Comparison of ENCODE assay signal across 8 cellular contexts in the genomic region with DNA sequence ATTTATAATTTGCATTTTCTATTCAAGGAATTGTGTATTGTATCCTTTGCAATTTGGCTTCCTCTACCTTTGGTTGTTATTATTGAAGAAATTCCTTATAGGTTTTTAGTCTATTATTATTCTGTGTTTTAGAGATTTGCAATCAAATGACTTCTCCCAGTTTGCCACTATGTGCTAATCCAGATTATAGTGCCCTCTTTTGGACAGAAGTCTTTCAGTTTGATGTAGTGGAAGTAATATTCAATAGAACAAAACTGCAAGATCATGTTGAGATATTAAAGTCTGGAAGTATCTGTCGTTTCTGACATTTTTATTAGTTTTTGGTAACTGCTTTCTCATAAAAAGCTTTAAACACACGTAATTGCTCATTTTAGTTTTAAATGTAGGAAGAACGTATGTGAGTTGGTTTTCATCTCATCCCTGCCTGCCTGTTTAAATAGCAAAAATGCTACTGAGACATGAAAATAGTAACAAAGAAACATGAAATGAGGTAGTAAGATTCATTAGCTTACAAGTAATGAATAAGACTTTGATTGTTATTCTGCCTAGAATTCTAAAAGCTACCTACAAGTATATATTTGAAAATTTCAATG.
DNase-seq lines count a peak whose midpoint lies in the region; ATAC-seq and TF ChIP-seq lines count a peak whose summit lies in the region.

No MANE protein-coding gene starts in this region.

- TF ChIP-seq CTCF in endodermal cell (conservative IDR thresholded peaks at IDR 0.05) (peak; percentile 19), smooth muscle cell (IDR thresholded peaks at IDR 0.05; ENCODE audit: borderline replicate concordance, insufficient read depth, poor library complexity, severe bottlenecking) (peak; percentile 37)

- no peaks in the 10 kb centered on the region for H3K4me1 Mint-ChIP-seq in endodermal cell

- H3K4me3 ChIP-seq in endodermal cell (ENCODE audit: low read length), result no peak overlapping the region
- no peak overlapping the region for H3K4me3 ChIP-seq in smooth muscle cell

- no peaks in the 10 kb centered on the region for H3F3A ChIP-seq in smooth muscle cell (ENCODE audit: low read depth)

- H3K27ac Mint-ChIP-seq in endodermal cell, result no peak overlapping the region

- H3K27me3 Mint-ChIP-seq in endodermal cell (ENCODE audit: insufficient read depth), result no peaks in the 10 kb centered on the region

- no peaks in the 10 kb centered on the region for H3K4me1 ChIP-seq in endodermal cell (ENCODE audit: control insufficient read depth, insufficient read depth, low read length)
- H3K4me1 ChIP-seq in smooth muscle cell (ENCODE audit: low read depth), result no peaks in the 10 kb centered on the region

- no peaks in the 10 kb centered on the region for H3K36me3 Mint-ChIP-seq in endodermal cell (ENCODE audit: low read depth)

- H3K9me3 ChIP-seq in endodermal cell (ENCODE audit: control insufficient read depth, low read length) (no peaks in the 10 kb centered on the region), smooth muscle cell (replicated peaks; ENCODE audit: low read depth) (no peaks in the 10 kb centered on the region)

- H4K20me1 ChIP-seq in smooth muscle cell (ENCODE audit: low read depth), result no peaks in the 10 kb centered on the region

- ATAC-seq in HG03432 (IDR thresholded peaks at IDR 0.05; ENCODE audit: unreplicated experiment) (no peak), HG03520 (IDR thresholded peaks at IDR 0.05; ENCODE audit: unreplicated experiment) (no peak)

- H3K9ac ChIP-seq in endodermal cell (ENCODE audit: extremely low read depth, low read length, poor library complexity, severe bottlenecking), result no peak overlapping the region
- no peak overlapping the region for H3K9ac ChIP-seq in smooth muscle cell (ENCODE audit: low read depth)

- peak; percentile 50 for DNase-seq in NOMO-1 treated with DMSO at 0.1 percent for 48 hours (lab: John Stamatoyannopoulos, UW; ENCODE audit: unreplicated experiment)
- DNase-seq in NOMO-1 treated with dmso at 0.1 percent for 144 hours (lab: John Stamatoyannopoulos, UW; ENCODE audit: unreplicated experiment), result no peak
- peak; percentile 4 for DNase-seq in NCI-H82 treated with DMSO at 0.1 percent for 48 hours (lab: John Stamatoyannopoulos, UW; ENCODE audit: unreplicated experiment)
- DNase-seq in endodermal cell, result no peak
- no peak for DNase-seq in smooth muscle cell (lab: John Stamatoyannopoulos, UW; ENCODE audit: unreplicated experiment)
- no peak for DNase-seq in NCI-H446 treated with DMSO at 0.1 percent for 48 hours (lab: John Stamatoyannopoulos, UW)

- no peaks in the 10 kb centered on the region for H3K9me3 Mint-ChIP-seq in endodermal cell

- H3K27ac ChIP-seq in endodermal cell (ENCODE audit: low read depth, low read length) (no peak overlapping the region), smooth muscle cell (ENCODE audit: low read depth) (no peak overlapping the region)

- no peaks in the 10 kb centered on the region for H3K79me2 ChIP-seq in smooth muscle cell (ENCODE audit: low read depth)

- no peaks in the 10 kb centered on the region for H3K36me3 ChIP-seq in endodermal cell (ENCODE audit: control insufficient read depth, insufficient read depth, low read length)
- no peaks in the 10 kb centered on the region for H3K36me3 ChIP-seq in smooth muscle cell (ENCODE audit: low read depth)

- H3K4me3 Mint-ChIP-seq in endodermal cell, result no peak overlapping the region

- no peak overlapping the region for H2AFZ ChIP-seq in smooth muscle cell (ENCODE audit: low read depth)

- no peaks in the 10 kb centered on the region for H3K27me3 ChIP-seq in endodermal cell (ENCODE audit: control insufficient read depth, insufficient read depth, low read length, poor library complexity, severe bottlenecking)
- no peaks in the 10 kb centered on the region for H3K27me3 ChIP-seq in smooth muscle cell (ENCODE audit: low read depth)

- no peak overlapping the region for H3K4me2 ChIP-seq in smooth muscle cell

- 75 to 100% methylated on average over 2 to 3 of the region's 3 CpGs for WGBS in endodermal cell (ENCODE audit: insufficient coverage in 1 of 2, insufficient read length in 1 of 2), 2 experiments
- WGBS in smooth muscle cell (ENCODE audit: low lambda C conversion rate), result 78% methylated on average over 3 of the region's 3 CpGs

Comparison
In these comparisons a context has a peak if more than half of its experiments do, and no peak if none do; other contexts are left out.
1. DNase-seq: peak in NOMO-1 treated with DMSO at 0.1 percent for 48 hours (single experiment) and NCI-H82 treated with DMSO at 0.1 percent for 48 hours (single experiment); none in NOMO-1 treated with dmso at 0.1 percent for 144 hours (single experiment), endodermal cell (single experiment), smooth muscle cell (single experiment) and NCI-H446 treated with DMSO at 0.1 percent for 48 hours (single experiment).